ENCODE assay signal across 2 cellular contexts in genomic region chr5:146448783-146449519, GRCh38.
TF ChIP-seq lines count a peak whose summit lies in the region.

No MANE protein-coding gene starts in this region.

TF ChIP-seq in GM23338, 12 proteins besides CTCF, POLR2A, EP300 and RAD21:
- no peak for TF ChIP-seq JUNB (IDR thresholded peaks at IDR 0.05; ENCODE audit: unreplicated experiment)
TF ChIP-seq in GM23338: peak in this region for 0.

TF ChIP-seq in H1, 55 proteins besides CTCF, POLR2A, EP300 and RAD21:
- no peak for TF ChIP-seq TCF12 (IDR thresholded peaks at IDR 0.05; ENCODE audit: low read depth, low read length)
- 0 out of 4 replicates have a peak, but pooled peaks of 1 of the 2 experiments have one; percentile 55 for TF ChIP-seq SIN3A (conservative IDR thresholded peaks at IDR 0.05 in 1 of 2, IDR thresholded peaks at IDR 0.05 in 1 of 2; ENCODE audit: low read depth in 1 of 2, low read length in 2 of 2)
- no peak for TF ChIP-seq KDM4A (IDR thresholded peaks at IDR 0.05; ENCODE audit: low read depth, low read length, severe bottlenecking)
